Comparison of ENCODE assay signal across 11 cellular contexts in the genomic region with DNA sequence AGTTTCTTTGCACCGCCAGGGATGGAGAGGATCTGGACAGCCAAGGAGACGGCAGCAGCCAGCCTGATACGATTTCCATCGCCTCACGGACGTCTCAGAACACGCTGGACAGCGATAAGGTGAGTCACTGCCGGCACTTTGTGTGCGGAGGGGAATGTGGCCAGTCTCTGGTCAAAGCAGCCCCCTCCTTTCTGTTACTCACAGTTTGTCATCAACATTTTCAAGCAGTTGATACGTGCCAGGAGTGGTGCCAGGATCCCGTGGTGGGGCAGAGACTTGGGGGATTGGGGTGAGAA.
A peak's percentile ranks its signal among the peaks of the same experiment; 100 is the strongest.
DNase-seq lines count a peak whose midpoint lies in the region; ATAC-seq and TF ChIP-seq lines count a peak whose summit lies in the region.
"Had no signal": no experiment of that assay in that cellular context is flagged by ENCODE, and none has a peak within 500 bp of the region (broad histone marks: within the 10 kb centered on the region; RNA-seq: fewer than 3 reads in every experiment).

No MANE protein-coding gene starts in this region.

- no peak overlapping the region for H2AFZ ChIP-seq in SK-N-SH (ENCODE audit: low read depth)

- TF ChIP-seq CTCF in SK-N-SH (IDR thresholded peaks at IDR 0.05) = no peak
- no peak for TF ChIP-seq CTCF in esophagus squamous epithelium (IDR thresholded peaks at IDR 0.05)
- TF ChIP-seq CTCF in sigmoid colon (IDR thresholded peaks at IDR 0.05) = no peak

- H3K36me3 ChIP-seq in SK-N-SH (replicated peaks in 1 of 2; ENCODE audit: control insufficient read depth in 1 of 2, insufficient read depth in 2 of 2, low read length in 1 of 2) = peaks cover 13 to 32% of the 10 kb centered on the region in 2 experiments
- peaks cover 0 to 68% (median 11%) of the 10 kb centered on the region in 3 donors for H3K36me3 ChIP-seq in esophagus squamous epithelium
- H3K36me3 ChIP-seq in sigmoid colon = peaks cover 12 to 54% (median 27%) of the 10 kb centered on the region in 4 donors

- TF ChIP-seq POLR2A in esophagus squamous epithelium (IDR thresholded peaks at IDR 0.05) (no peak), sigmoid colon (IDR thresholded peaks at IDR 0.05) (no peak)

- TF ChIP-seq EP300 in SK-N-SH (IDR thresholded peaks at IDR 0.05; ENCODE audit: borderline replicate concordance in 1 of 2, low read depth in 1 of 2, low read length in 1 of 2) (peak in 1 of 2 experiments; percentile 98; a peak in 2 of 4 replicates), sigmoid colon (IDR thresholded peaks at IDR 0.05) (no peak)

- H4K20me1 ChIP-seq in SK-N-SH (ENCODE audit: insufficient read depth) = no peaks in the 10 kb centered on the region

- H3K9me2 ChIP-seq in SK-N-SH = no peaks in the 10 kb centered on the region

- no peak for ATAC-seq in stimulated activated naive CD8-positive, alpha-beta T cell treated with anti-CD3 and anti-CD28 coated beads, Interleukin-15, Interleukin-2, amounts not matched to agents 100 U/mL and 50 U/mL, for 24 hours
- no peak for ATAC-seq in HG02678 (IDR thresholded peaks at IDR 0.05; ENCODE audit: unreplicated experiment)

- intact Hi-C loops in esophagus squamous epithelium (cut with DNase I) (no loop called here), sigmoid colon (cut with DNase I) (no loop called here)

- H3K27me3 ChIP-seq in SK-N-SH (ENCODE audit: insufficient read depth) (no peaks in the 10 kb centered on the region), esophagus squamous epithelium (no peaks in the 10 kb centered on the region), sigmoid colon (no peaks in the 10 kb centered on the region)
- H3K27me3 ChIP-seq: Peyer's patch had no signal

- H3K9me3 ChIP-seq in SK-N-SH = no peaks in the 10 kb centered on the region
- no peaks in the 10 kb centered on the region for H3K9me3 ChIP-seq in esophagus squamous epithelium
- H3K9me3 ChIP-seq in sigmoid colon = no peaks in the 10 kb centered on the region
- H3K9me3 ChIP-seq: Peyer's patch had no signal

- H3F3A ChIP-seq in SK-N-SH (replicated peaks; ENCODE audit: insufficient read depth) = peaks cover 53% of the 10 kb centered on the region

- H3K4me1 ChIP-seq in SK-N-SH (ENCODE audit: control insufficient read depth in 1 of 2, insufficient read depth in 2 of 2, low read depth in 1 of 2, low read length in 1 of 2) = peaks cover 56 to 66% of the 10 kb centered on the region in 2 experiments
- H3K4me1 ChIP-seq in esophagus squamous epithelium = peaks cover 0 to 23% (median 0%) of the 10 kb centered on the region in 3 donors
- peaks cover 0 to 21% (median 12%) of the 10 kb centered on the region in 4 donors for H3K4me1 ChIP-seq in sigmoid colon
- H3K4me1 ChIP-seq: Peyer's patch had no signal

- POLR2A ChIA-PET in SK-N-SH (lab: Yijun Ruan, JAX) = no interaction called here

- peak; percentile 97 for DNase-seq in EL
- no peak for DNase-seq in SK-N-SH
- no peak for DNase-seq in esophagus squamous epithelium (lab: John Stamatoyannopoulos, UW)
- DNase-seq in sigmoid colon = no peak
- DNase-seq in NCI-H748 (lab: John Stamatoyannopoulos, UW; ENCODE audit: unreplicated experiment) = no peak
- DNase-seq in COLO668 (lab: John Stamatoyannopoulos, UW; ENCODE audit: unreplicated experiment) = no peak
- no peak for DNase-seq in stimulated activated naive CD8-positive, alpha-beta T cell treated with anti-CD3 and anti-CD28 coated beads, Interleukin-15, Interleukin-2, amounts not matched to agents 100 U/mL and 50 U/mL, for 24 hours
- DNase-seq: activated CD4-positive, CD25-positive, alpha-beta regulatory T cell treated with anti-CD3 and anti-CD28 coated beads, Interleukin-2, amount 50 U/mL, for 72 hours; NCI-H1436; Peyer's patch had no signal

- WGBS in SK-N-SH (ENCODE audit: low lambda C conversion rate) = 33% methylated on average over 12 of the region's 12 CpGs
- WGBS in esophagus squamous epithelium, 2 donors = 73 to 82% methylated on average over 6 to 11 of the region's 12 CpGs
- WGBS in sigmoid colon, 2 donors = 94% methylated on average over 12 of the region's 12 CpGs

- peak overlapping the region; percentile 66 for H3K4me2 ChIP-seq in SK-N-SH

- H3K27ac ChIP-seq in SK-N-SH (ENCODE audit: low read depth in 2 of 2, low read length in 1 of 2) (peak overlapping the region; percentile 98 to 100; a peak in 3 of 4 replicates), esophagus squamous epithelium (peak overlapping the region in 3 of 4 donors; percentile 66 to 69 (median 67)), sigmoid colon (peak overlapping the region in 3 of 4 donors; percentile 59 to 66 (median 62))

- H3K9ac ChIP-seq in SK-N-SH = peak overlapping the region; percentile 46; the same call in 1 of the 2 replicates

- no peak for TF ChIP-seq RAD21 in SK-N-SH (IDR thresholded peaks at IDR 0.05; ENCODE audit: low read length)

- CTCF ChIA-PET in SK-N-SH (lab: Yijun Ruan, JAX) = no interaction called here

- H3K79me2 ChIP-seq in SK-N-SH (ENCODE audit: insufficient read depth) = peaks cover 64% of the 10 kb centered on the region; the same call in 1 of the 2 replicates

- H3K4me3 ChIP-seq in SK-N-SH (ENCODE audit: low read depth in 2 of 2, low read length in 1 of 2) = no peak overlapping the region
- no peak overlapping the region for H3K4me3 ChIP-seq in esophagus squamous epithelium
- H3K4me3 ChIP-seq in sigmoid colon = no peak overlapping the region
- H3K4me3 ChIP-seq: Peyer's patch had no signal

TF ChIP-seq in SK-N-SH, 30 proteins besides CTCF, POLR2A, EP300 and RAD21 (continues in another document):
- TF ChIP-seq, protein P1, sequence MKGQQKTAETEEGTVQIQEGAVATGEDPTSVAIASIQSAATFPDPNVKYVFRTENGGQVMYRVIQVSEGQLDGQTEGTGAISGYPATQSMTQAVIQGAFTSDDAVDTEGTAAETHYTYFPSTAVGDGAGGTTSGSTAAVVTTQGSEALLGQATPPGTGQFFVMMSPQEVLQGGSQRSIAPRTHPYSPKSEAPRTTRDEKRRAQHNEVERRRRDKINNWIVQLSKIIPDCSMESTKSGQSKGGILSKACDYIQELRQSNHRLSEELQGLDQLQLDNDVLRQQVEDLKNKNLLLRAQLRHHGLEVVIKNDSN (IDR thresholded peaks at IDR 0.05; ENCODE audit: borderline replicate concordance, low read depth) = peak; percentile 40; the same call in 1 of the 2 replicates
- TF ChIP-seq SIN3A (IDR thresholded peaks at IDR 0.05; ENCODE audit: borderline replicate concordance, low read depth, low read length) (peak; percentile 89; the same call in 1 of the 2 replicates), POLR2AphosphoS5 (IDR thresholded peaks at IDR 0.05; ENCODE audit: low read depth, low read length) (peak; percentile 73; the same call in 1 of the 2 replicates), RCOR1 (IDR thresholded peaks at IDR 0.05; ENCODE audit: low read length) (no peak), GABPA (IDR thresholded peaks at IDR 0.05; ENCODE audit: low read depth) (no peak), TAF1 (IDR thresholded peaks at IDR 0.05; ENCODE audit: borderline replicate concordance, low read depth, low read length) (no peak), FOXM1 (IDR thresholded peaks at IDR 0.05; ENCODE audit: low read depth) (peak; percentile 96), TCF12 (IDR thresholded peaks at IDR 0.05) (peak; percentile 96), RXRA (IDR thresholded peaks at IDR 0.05; ENCODE audit: borderline replicate concordance, low read depth) (peak; percentile 77; the same call in 1 of the 2 replicates), RFX5 (IDR thresholded peaks at IDR 0.05; ENCODE audit: low read length) (no peak), EZH2phosphoT487 (IDR thresholded peaks at IDR 0.05; ENCODE audit: borderline replicate concordance, low read depth) (no peak), CHD2 (IDR thresholded peaks at IDR 0.05; ENCODE audit: low read length, partially characterized antibody) (no peak), SMC3 (IDR thresholded peaks at IDR 0.05; ENCODE audit: low read depth, low read length) (no peak), NRF1 (IDR thresholded peaks at IDR 0.05; ENCODE audit: low read depth, low read length) (no peak), FOXJ3 (CRISPR knock-in tag; IDR thresholded peaks at IDR 0.05) (no peak), GATA2 (CRISPR knock-in tag; IDR thresholded peaks at IDR 0.05) (no peak), TEAD4 (IDR thresholded peaks at IDR 0.05; ENCODE audit: borderline replicate concordance, insufficient read depth) (peak; percentile 90), MEF2A (IDR thresholded peaks at IDR 0.05; ENCODE audit: borderline replicate concordance, low read depth) (0 out of 2 replicates have a peak, but pooled peaks have one; percentile 8), JUND (IDR thresholded peaks at IDR 0.05) (peak; percentile 98), NFIC (IDR thresholded peaks at IDR 0.05; ENCODE audit: borderline replicate concordance) (peak; percentile 96)
- TF ChIP-seq, protein P2, sequence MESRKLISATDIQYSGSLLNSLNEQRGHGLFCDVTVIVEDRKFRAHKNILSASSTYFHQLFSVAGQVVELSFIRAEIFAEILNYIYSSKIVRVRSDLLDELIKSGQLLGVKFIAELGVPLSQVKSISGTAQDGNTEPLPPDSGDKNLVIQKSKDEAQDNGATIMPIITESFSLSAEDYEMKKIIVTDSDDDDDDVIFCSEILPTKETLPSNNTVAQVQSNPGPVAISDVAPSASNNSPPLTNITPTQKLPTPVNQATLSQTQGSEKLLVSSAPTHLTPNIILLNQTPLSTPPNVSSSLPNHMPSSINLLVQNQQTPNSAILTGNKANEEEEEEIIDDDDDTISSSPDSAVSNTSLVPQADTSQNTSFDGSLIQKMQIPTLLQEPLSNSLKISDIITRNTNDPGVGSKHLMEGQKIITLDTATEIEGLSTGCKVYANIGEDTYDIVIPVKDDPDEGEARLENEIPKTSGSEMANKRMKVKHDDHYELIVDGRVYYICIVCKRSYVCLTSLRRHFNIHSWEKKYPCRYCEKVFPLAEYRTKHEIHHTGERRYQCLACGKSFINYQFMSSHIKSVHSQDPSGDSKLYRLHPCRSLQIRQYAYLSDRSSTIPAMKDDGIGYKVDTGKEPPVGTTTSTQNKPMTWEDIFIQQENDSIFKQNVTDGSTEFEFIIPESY (IDR thresholded peaks at IDR 0.05; ENCODE audit: borderline replicate concordance, low read depth) = no peak
- TF ChIP-seq, protein P3, sequence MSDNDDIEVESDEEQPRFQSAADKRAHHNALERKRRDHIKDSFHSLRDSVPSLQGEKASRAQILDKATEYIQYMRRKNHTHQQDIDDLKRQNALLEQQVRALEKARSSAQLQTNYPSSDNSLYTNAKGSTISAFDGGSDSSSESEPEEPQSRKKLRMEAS (IDR thresholded peaks at IDR 0.05; ENCODE audit: low read depth) = peak; percentile 85
- TF ChIP-seq, protein P4, sequence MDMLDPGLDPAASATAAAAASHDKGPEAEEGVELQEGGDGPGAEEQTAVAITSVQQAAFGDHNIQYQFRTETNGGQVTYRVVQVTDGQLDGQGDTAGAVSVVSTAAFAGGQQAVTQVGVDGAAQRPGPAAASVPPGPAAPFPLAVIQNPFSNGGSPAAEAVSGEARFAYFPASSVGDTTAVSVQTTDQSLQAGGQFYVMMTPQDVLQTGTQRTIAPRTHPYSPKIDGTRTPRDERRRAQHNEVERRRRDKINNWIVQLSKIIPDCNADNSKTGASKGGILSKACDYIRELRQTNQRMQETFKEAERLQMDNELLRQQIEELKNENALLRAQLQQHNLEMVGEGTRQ (IDR thresholded peaks at IDR 0.05; ENCODE audit: borderline replicate concordance, low read depth, low read length) = no peak
